In genomic region chr19:3285647-3286176, GRCh38 we compare ENCODE assay signal across 8 cellular contexts.
DNase-seq lines count a peak whose midpoint lies in the region; ATAC-seq and TF ChIP-seq lines count a peak whose summit lies in the region.

No MANE protein-coding gene starts in this region.

- no TSS peak for BruUV-seq in mammary epithelial cell (replicated peaks; lab: Mats Ljungman, UMichigan)

- CTCF ChIA-PET in mammary epithelial cell (lab: Charles Lee; ENCODE audit: low non-redundant PET), result interaction anchor here (1.0 kb wide), 1 partner anchor 11 kb away, joined by 3 read pairs; no protein-coding TSS in a partner anchor

- H3K9ac ChIP-seq in mammary epithelial cell (ENCODE audit: insufficient read depth, low read length), result no peak overlapping the region

- WGBS in mammary epithelial cell (ENCODE audit: low coverage, missing lambda C conversion rate), result 0% methylated on average over 2 of the region's 40 CpGs

- no peaks in the 10 kb centered on the region for H3K36me3 Mint-ChIP-seq in mesothelial cell of epicardium
- H3K36me3 Mint-ChIP-seq in osteocyte (ENCODE audit: unreplicated experiment), result no peaks in the 10 kb centered on the region

- dilution Hi-C loops in mammary epithelial cell (cut with HindIII; ENCODE audit: low sequenced_read_pairs), result no loop called here

- H2AFZ ChIP-seq in mammary epithelial cell (ENCODE audit: low read depth, low read length), result no peak overlapping the region

- H3K4me3 Mint-ChIP-seq in mesothelial cell of epicardium (peak overlapping the region; percentile 37), osteocyte (ENCODE audit: unreplicated experiment) (no peak overlapping the region)

- ATAC-seq in HG03460 (IDR thresholded peaks at IDR 0.05; ENCODE audit: unreplicated experiment), result no peak
- no peak for ATAC-seq in HG03457 (IDR thresholded peaks at IDR 0.05; ENCODE audit: unreplicated experiment)
- ATAC-seq in GM18511 (IDR thresholded peaks at IDR 0.05; ENCODE audit: unreplicated experiment), result no peak

- no peak overlapping the region for H3K4me3 ChIP-seq in mammary epithelial cell (replicated peaks in 1 of 3; ENCODE audit: insufficient read depth in 1 of 3, low read depth in 2 of 3, low read length in 3 of 3)

- peaks cover 4% of the 10 kb centered on the region for H3K9me3 ChIP-seq in mammary epithelial cell (replicated peaks; ENCODE audit: insufficient read depth, low read length)

- no peaks in the 10 kb centered on the region for H3K4me1 ChIP-seq in mammary epithelial cell (ENCODE audit: insufficient read depth, low read length)

- no peaks in the 10 kb centered on the region for H3K4me1 Mint-ChIP-seq in mesothelial cell of epicardium
- peaks cover 9% of the 10 kb centered on the region for H3K4me1 Mint-ChIP-seq in osteocyte (ENCODE audit: unreplicated experiment)

- peak; percentile 52 for DNase-seq in AG08395 (ENCODE audit: low spot score)
- no peak for DNase-seq in mammary epithelial cell
- DNase-seq in mesothelial cell of epicardium (ENCODE audit: low spot score in 2 of 2, unreplicated experiment in 2 of 2), result peak in 1 of 2 experiments; percentile 53
- no peak for DNase-seq in osteocyte (ENCODE audit: extremely low spot score, unreplicated experiment)

- no peaks in the 10 kb centered on the region for H3K79me2 ChIP-seq in mammary epithelial cell (ENCODE audit: insufficient read depth, low read length)

- TF ChIP-seq RAD21 in Ishikawa (IDR thresholded peaks at IDR 0.05; ENCODE audit: low read depth), result no peak

- intact Hi-C loops in mammary epithelial cell (cut with micrococcal nuclease), result no loop called here

- TF ChIP-seq EP300 in Ishikawa (IDR thresholded peaks at IDR 0.05; ENCODE audit: borderline replicate concordance), result no peak

- no peaks in the 10 kb centered on the region for H4K20me1 ChIP-seq in mammary epithelial cell (ENCODE audit: insufficient read depth, low read length)

- peak overlapping the region; percentile 44 for H3K4me2 ChIP-seq in mammary epithelial cell (ENCODE audit: insufficient read depth, low read depth, low read length)

- TF ChIP-seq CTCF in mammary epithelial cell (conservative IDR thresholded peaks at IDR 0.05 in 1 of 2, IDR thresholded peaks at IDR 0.05 in 1 of 2; ENCODE audit: extremely low read depth in 1 of 2, insufficient read depth in 1 of 2, low read depth in 1 of 2, low read length in 2 of 2) (no peak), mesothelial cell of epicardium (IDR thresholded peaks at IDR 0.05; ENCODE audit: unreplicated experiment) (no peak), osteocyte (IDR thresholded peaks at IDR 0.05) (no peak)

- H3K27me3 ChIP-seq in mammary epithelial cell (ENCODE audit: insufficient read depth, low read length), result no peaks in the 10 kb centered on the region

- H3K27ac Mint-ChIP-seq in mesothelial cell of epicardium (no peak overlapping the region), osteocyte (ENCODE audit: unreplicated experiment) (no peak overlapping the region)

- peaks cover 56% of the 10 kb centered on the region for H3K27me3 Mint-ChIP-seq in mesothelial cell of epicardium (ENCODE audit: low read depth)
- H3K27me3 Mint-ChIP-seq in osteocyte (ENCODE audit: unreplicated experiment), result peaks cover 40% of the 10 kb centered on the region

- no peaks in the 10 kb centered on the region for H3K36me3 ChIP-seq in mammary epithelial cell (ENCODE audit: insufficient read depth, low read length)

- in situ Hi-C loops in mammary epithelial cell (cut with MboI; ENCODE audit: low sequenced_read_pairs in 2 of 2), result no loop called here

- no peak overlapping the region for H3K27ac ChIP-seq in mammary epithelial cell (ENCODE audit: insufficient read depth, low read depth, low read length)

- H3K9me3 Mint-ChIP-seq in mesothelial cell of epicardium (no peaks in the 10 kb centered on the region), osteocyte (ENCODE audit: unreplicated experiment) (no peaks in the 10 kb centered on the region)

TF ChIP-seq in Ishikawa, 13 proteins besides CTCF, POLR2A, EP300 and RAD21:
- TF ChIP-seq MAX (IDR thresholded peaks at IDR 0.05) (peak; percentile 84), TCF12 (IDR thresholded peaks at IDR 0.05; ENCODE audit: low read depth) (no peak), TAF1 (IDR thresholded peaks at IDR 0.05; ENCODE audit: low read depth) (no peak), YY1 (IDR thresholded peaks at IDR 0.05; ENCODE audit: low read depth) (peak; percentile 76), EGR1 (IDR thresholded peaks at IDR 0.05) (peak; percentile 41; the same call in 1 of the 2 replicates), USF1 (IDR thresholded peaks at IDR 0.05) (peak; percentile 91), ZBTB7A (IDR thresholded peaks at IDR 0.05; ENCODE audit: low read depth) (peak; percentile 49; the same call in 1 of the 2 replicates)
